ENCODE assay signal across 8 cellular contexts in the genomic region with DNA sequence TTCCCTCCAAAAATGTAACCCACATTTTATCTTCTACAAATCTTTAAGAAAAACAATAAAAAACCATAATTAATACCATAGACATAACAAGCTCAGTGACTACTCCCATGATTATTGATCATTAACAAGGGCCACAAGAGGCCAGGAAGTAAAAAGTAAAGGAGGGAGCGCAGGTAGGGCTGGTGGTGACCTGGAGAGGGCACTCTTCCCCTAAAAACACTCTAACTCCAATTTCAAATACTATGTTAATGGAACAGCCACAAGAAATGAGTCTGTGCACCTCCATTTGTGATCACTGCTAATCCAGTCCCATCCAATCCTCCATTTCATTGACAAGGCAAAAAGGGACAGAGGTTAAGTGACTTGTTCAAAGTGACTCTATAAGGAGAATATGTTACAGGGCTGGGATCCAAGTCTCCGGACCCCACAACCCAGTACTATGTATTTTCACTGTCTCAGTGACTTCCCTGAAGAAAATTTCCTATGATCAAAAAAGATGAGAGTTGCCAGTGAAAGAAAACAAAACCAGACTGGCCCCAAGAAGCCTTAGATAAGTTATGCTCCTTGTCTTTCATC. TPM values are rescaled to one million over a fixed set of nuclear protein-coding genes. Genes with fewer than 3 reads are reported as not detected.
DNase-seq lines count a peak whose midpoint lies in the region; ATAC-seq and TF ChIP-seq lines count a peak whose summit lies in the region.

No MANE protein-coding gene starts in this region.

- TF ChIP-seq CTCF in C4-2B (conservative IDR thresholded peaks at IDR 0.05): peak; percentile 85
- peak in 5 of 6 experiments; percentile 28 to 67 (median 60) for TF ChIP-seq CTCF in thyroid gland (IDR thresholded peaks at IDR 0.05)
- TF ChIP-seq CTCF in uterus (IDR thresholded peaks at IDR 0.05): peak in 2 of 4 experiments; percentile 14 to 25
- TF ChIP-seq CTCF in vagina (IDR thresholded peaks at IDR 0.05): no peak

- H3K27me3 ChIP-seq in thyroid gland (no peaks in the 10 kb centered on the region), uterus (no peaks in the 10 kb centered on the region), vagina (no peaks in the 10 kb centered on the region)

- H3K36me3 Mint-ChIP-seq in activated T-cell treated with anti-CD3 and anti-CD28 coated beads, Interleukin-2, amount 50 U/mL, for 72 hours (ENCODE audit: insufficient read depth in 2 of 2): peaks cover 0 to 5% of the 10 kb centered on the region in 2 donors

- H3K9me3 ChIP-seq in thyroid gland (no peaks in the 10 kb centered on the region), uterus (no peaks in the 10 kb centered on the region), vagina (no peaks in the 10 kb centered on the region)

- H3K27me3 Mint-ChIP-seq in activated T-cell treated with anti-CD3 and anti-CD28 coated beads, Interleukin-2, amount 50 U/mL, for 72 hours (ENCODE audit: low read depth): no peaks in the 10 kb centered on the region

- no peaks in the 10 kb centered on the region for H3K4me1 Mint-ChIP-seq in activated T-cell treated with anti-CD3 and anti-CD28 coated beads, Interleukin-2, amount 50 U/mL, for 72 hours (ENCODE audit: low read depth)

- TF ChIP-seq POLR2A in thyroid gland (IDR thresholded peaks at IDR 0.05) (no peak), uterus (IDR thresholded peaks at IDR 0.05) (no peak), vagina (IDR thresholded peaks at IDR 0.05) (no peak)

- peak; percentile 53 for ATAC-seq in GM18858 (IDR thresholded peaks at IDR 0.05; ENCODE audit: unreplicated experiment)
- peak; percentile 53 to 58 for ATAC-seq in activated T-cell treated with anti-CD3 and anti-CD28 coated beads, Interleukin-2, amount 50 U/mL, for 72 hours (replicated peaks in 1 of 2)

- H3K4me1 ChIP-seq in thyroid gland: peaks cover 5% of the 10 kb centered on the region in 2 donors
- H3K4me1 ChIP-seq in uterus: no peaks in the 10 kb centered on the region
- H3K4me1 ChIP-seq in vagina: no peaks in the 10 kb centered on the region

- H3K27ac Mint-ChIP-seq in activated T-cell treated with anti-CD3 and anti-CD28 coated beads, Interleukin-2, amount 50 U/mL, for 72 hours: peak overlapping the region; percentile 42

- intact Hi-C loops in thyroid gland (cut with DNase I) (loop anchor here (5.0 kb wide), 1 partner anchor 174 kb away; no protein-coding TSS in a partner anchor), uterus (cut with DNase I; ENCODE audit: low total_unique reads) (no loop called here), vagina (cut with DNase I) (no loop called here)

- DNase-seq in NCI-H1417 treated with DMSO at 0.1 percent for 48 hours (lab: John Stamatoyannopoulos, UW): peak; percentile 1
- DNase-seq in activated T-cell treated with anti-CD3 and anti-CD28 coated beads, Interleukin-2, amount 50 U/mL, for 72 hours: peak; percentile 5 to 29
- peak; percentile 18 for DNase-seq in iris pigment epithelial cell (ENCODE audit: low read depth)
- DNase-seq in thyroid gland: peak in 1 of 2 donors; percentile 19
- DNase-seq in uterus: no peak
- no peak for DNase-seq in vagina (ENCODE audit: extremely low spot score in 2 of 2)

- H3K4me3 Mint-ChIP-seq in activated T-cell treated with anti-CD3 and anti-CD28 coated beads, Interleukin-2, amount 50 U/mL, for 72 hours: no peak overlapping the region

- H3K36me3 ChIP-seq in thyroid gland (peaks cover 3 to 4% of the 10 kb centered on the region in 2 donors), uterus (no peaks in the 10 kb centered on the region), vagina (peaks cover 0 to 26% of the 10 kb centered on the region in 2 donors)

- H3K9me3 Mint-ChIP-seq in activated T-cell treated with anti-CD3 and anti-CD28 coated beads, Interleukin-2, amount 50 U/mL, for 72 hours: no peaks in the 10 kb centered on the region

- H3K27ac ChIP-seq in C4-2B: no peak overlapping the region
- no peak overlapping the region for H3K27ac ChIP-seq in thyroid gland
- no peak overlapping the region for H3K27ac ChIP-seq in uterus
- H3K27ac ChIP-seq in vagina: no peak overlapping the region

- H3K4me3 ChIP-seq in thyroid gland (replicated peaks in 1 of 3) (no peak overlapping the region), uterus (no peak overlapping the region), vagina (no peak overlapping the region)

- 85 to 87% methylated on average over 2 of the region's 2 CpGs for WGBS in thyroid gland, 2 donors

RNA-seq across cellular contexts. Expression of a gene that starts 41.2 kb away (rescaled TPM):
- total RNA-seq in activated T-cell treated with anti-CD3 and anti-CD28 coated beads, Interleukin-2, amount 50 U/mL, for 72 hours: 10 to 100 TPM; 21.1 to 22.4 TPM
- total RNA-seq in thyroid gland: 10 to 100 TPM; 39.5 to 60.7 (median 43.5) TPM
- 10 to 100 TPM in 3 of 4 donors, 1 to 10 TPM in 1; 9.7 to 45.3 (median 27.4) TPM for total RNA-seq in uterus
- 22.1 TPM for total RNA-seq in vagina

Comparison
In these comparisons a context has a peak if more than half of its experiments do, and no peak if none do; other contexts are left out.
1. CTCF ChIP-seq: peak in C4-2B (single experiment) and thyroid gland (5 of 6); none in vagina (0 of 3).
2. DNase-seq: peak in NCI-H1417 treated with DMSO at 0.1 percent for 48 hours (single experiment), activated T-cell treated with anti-CD3 and anti-CD28 coated beads, Interleukin-2, amount 50 U/mL, for 72 hours (2 of 2) and iris pigment epithelial cell (single experiment); none in uterus (0 of 2) and vagina (0 of 2).